ENCODE assay signal across 20 cellular contexts in genomic region chr20:59456342-59457132, GRCh38.
"Had no signal": no experiment of that assay in that cellular context is flagged by ENCODE, and none has a peak within 500 bp of the region (broad histone marks: within the 10 kb centered on the region; RNA-seq: fewer than 3 reads in every experiment).

No MANE protein-coding gene starts in this region.

- H3K4me3 Mint-ChIP-seq: activated CD4-positive, alpha-beta memory T cell treated with anti-CD3 and anti-CD28 coated beads for 36 hours; activated CD4-positive, alpha-beta T cell treated with anti-CD3 and anti-CD28 coated beads, Interleukin-2, amount 10 ng/mL, durations not matched to agents 24 days and 14 days; activated T-cell treated with anti-CD3 and anti-CD28 coated beads, Interleukin-2, amount 50 U/mL, for 4 hours; activated T-helper 17 cell treated with anti-CD3 and anti-CD28 coated beads, Interleukin-2, amount 50 U/mL, for 72 hours; natural killer cell treated with Interleukin-12 subunit alpha and Interleukin-12 subunit beta and Interleukin-15 and Interleukin-18, amount 100 ng/mL, for 72 hours had no signal

- H3K27ac Mint-ChIP-seq: activated CD4-positive, alpha-beta memory T cell treated with anti-CD3 and anti-CD28 coated beads for 36 hours; activated CD4-positive, alpha-beta T cell treated with anti-CD3 and anti-CD28 coated beads, Interleukin-2, amount 10 ng/mL, durations not matched to agents 24 days and 14 days; activated T-helper 17 cell treated with anti-CD3 and anti-CD28 coated beads, Interleukin-2, amount 50 U/mL, for 72 hours; natural killer cell treated with Interleukin-12 subunit alpha and Interleukin-12 subunit beta and Interleukin-15 and Interleukin-18, amount 100 ng/mL, for 72 hours had no signal

- H3K36me3 Mint-ChIP-seq: activated CD4-positive, alpha-beta memory T cell treated with anti-CD3 and anti-CD28 coated beads for 36 hours; natural killer cell treated with Interleukin-12 subunit alpha and Interleukin-12 subunit beta and Interleukin-15 and Interleukin-18, amount 100 ng/mL, for 72 hours had no signal

- H3K27me3 ChIP-seq: pancreas, uterus had no signal

- H3K9me3 Mint-ChIP-seq: activated CD4-positive, alpha-beta memory T cell treated with anti-CD3 and anti-CD28 coated beads for 36 hours; activated CD4-positive, alpha-beta T cell treated with anti-CD3 and anti-CD28 coated beads, Interleukin-2, amount 10 ng/mL, durations not matched to agents 24 days and 14 days; activated T-cell treated with anti-CD3 and anti-CD28 coated beads, Interleukin-2, amount 50 U/mL, for 4 hours; activated T-helper 17 cell treated with anti-CD3 and anti-CD28 coated beads, Interleukin-2, amount 50 U/mL, for 72 hours; natural killer cell treated with Interleukin-12 subunit alpha and Interleukin-12 subunit beta and Interleukin-15 and Interleukin-18, amount 100 ng/mL, for 72 hours had no signal

- H3K27ac ChIP-seq: esophagus squamous epithelium, heart right ventricle, left lung, lower lobe of right lung, pancreas, prostate gland, thoracic aorta, uterus had no signal

- FAIRE-seq: pancreas had no signal

- H3K9me3 ChIP-seq: esophagus squamous epithelium, left lung, lower lobe of right lung, mucosa of descending colon, pancreas, prostate gland, uterus had no signal

- DNase-seq: activated CD4-positive, alpha-beta memory T cell treated with anti-CD3 and anti-CD28 coated beads for 36 hours; activated CD4-positive, alpha-beta T cell treated with anti-CD3 and anti-CD28 coated beads, Interleukin-2, amount 10 ng/mL, durations not matched to agents 24 days and 14 days; activated CD4-positive, CD25-positive, alpha-beta regulatory T cell treated with anti-CD3 and anti-CD28 coated beads, Interleukin-2, amount 50 U/mL, for 72 hours; activated gamma-delta T cell treated with Interleukin-2 at 50 U/mL for 16 hours; activated naive CD4-positive, alpha-beta T cell treated with anti-CD3 and anti-CD28 coated beads, Interleukin-2, amount 50 U/mL, for 16 hours; activated T-cell treated with anti-CD3 and anti-CD28 coated beads, Interleukin-2, amount 50 U/mL, for 4 hours; esophagus squamous epithelium; heart right ventricle; left lung; lower lobe of right lung; mesenchymal stem cell; pancreas; stimulated activated naive CD4-positive, alpha-beta T cell treated with Interleukin-2 at 50 U/mL for 16 hours; T-helper 2 cell; uterus had no signal

- H3K27me3 Mint-ChIP-seq: activated CD4-positive, alpha-beta T cell treated with anti-CD3 and anti-CD28 coated beads, Interleukin-2, amount 10 ng/mL, durations not matched to agents 24 days and 14 days had no signal

- ATAC-seq: activated T-cell treated with anti-CD3 and anti-CD28 coated beads, Interleukin-2, amount 50 U/mL, for 4 hours; activated T-helper 17 cell treated with anti-CD3 and anti-CD28 coated beads, Interleukin-2, amount 50 U/mL, for 72 hours had no signal

- H3K4me1 Mint-ChIP-seq: activated CD4-positive, alpha-beta T cell treated with anti-CD3 and anti-CD28 coated beads, Interleukin-2, amount 10 ng/mL, durations not matched to agents 24 days and 14 days; activated T-helper 17 cell treated with anti-CD3 and anti-CD28 coated beads, Interleukin-2, amount 50 U/mL, for 72 hours had no signal

- H3K4me1 ChIP-seq: left lung, lower lobe of right lung, prostate gland, uterus had no signal

- H3K36me3 ChIP-seq: esophagus squamous epithelium, heart right ventricle, left lung, lower lobe of right lung, pancreas, prostate gland, thoracic aorta, uterus had no signal

- H3K4me3 ChIP-seq: esophagus squamous epithelium, heart right ventricle, left lung, lower lobe of right lung, mucosa of descending colon, pancreas, prostate gland, thoracic aorta, uterus had no signal
